Comparison of ENCODE assay signal across 12 cellular contexts in genomic region chr1:201399018-201399351, GRCh38. TPM values are rescaled to one million over a fixed set of nuclear protein-coding genes. Genes with fewer than 3 reads are reported as not detected.
A peak's percentile ranks its signal among the peaks of the same experiment; 100 is the strongest.
DNase-seq lines count a peak whose midpoint lies in the region; ATAC-seq, FAIRE-seq and TF ChIP-seq lines count a peak whose summit lies in the region.
"Had no signal": no experiment of that assay in that cellular context is flagged by ENCODE, and none has a peak within 500 bp of the region (broad histone marks: within the 10 kb centered on the region; RNA-seq: fewer than 3 reads in every experiment).

LAD1 (minus strand) TSS chr1:201399324; CDS start chr1:201399306, 18 bp downstream.

- ATAC-seq in RWPE2 (ENCODE audit: low read depth) (no peak), mucosa of descending colon (no peak)

- no peaks in the 10 kb centered on the region for H3K27me3 ChIP-seq in RWPE2 (ENCODE audit: insufficient read depth, poor library complexity, severe bottlenecking)
- peaks cover 0 to 39% (median 0%) of the 10 kb centered on the region in 4 donors for H3K27me3 ChIP-seq in esophagus squamous epithelium
- H3K27me3 ChIP-seq in tibial nerve: peaks cover 0 to 27% of the 10 kb centered on the region in 2 donors

- 0% methylated on average over 3 of the region's 25 CpGs; no CpG with 5 or more reads in 1 of the 2 donors for WGBS in esophagus squamous epithelium, 2 donors
- 5% methylated on average over 14 of the region's 25 CpGs; no CpG with 5 or more reads in 1 of the 2 donors for WGBS in tibial nerve, 2 donors

- intact Hi-C loops in esophagus squamous epithelium (cut with DNase I): no loop called here
- intact Hi-C loops in mucosa of descending colon (cut with DNase I, micrococcal nuclease): no loop called here

- FAIRE-seq in GM12891 (lab: Jason Lieb, UNC): no peak
- FAIRE-seq: D721Med had no signal

- H3K4me1 ChIP-seq in RWPE2 (ENCODE audit: insufficient read depth, poor library complexity, severe bottlenecking) (peaks cover 22% of the 10 kb centered on the region), esophagus squamous epithelium (peaks cover 27 to 59% (median 29%) of the 10 kb centered on the region in 3 donors), mucosa of descending colon (ENCODE audit: low read depth) (peaks cover 20% of the 10 kb centered on the region), tibial nerve (peaks cover 0 to 15% (median 6%) of the 10 kb centered on the region in 4 donors)

- TF ChIP-seq EP300 in tibial nerve (IDR thresholded peaks at IDR 0.05): no peak

- TF ChIP-seq POLR2A in esophagus squamous epithelium (IDR thresholded peaks at IDR 0.05): no peak
- no peak for TF ChIP-seq POLR2A in tibial nerve (IDR thresholded peaks at IDR 0.05)
- TF ChIP-seq POLR2A in GM12891 (IDR thresholded peaks at IDR 0.05; ENCODE audit: low read depth, low read length): no peak

- no peaks in the 10 kb centered on the region for H3K9me3 ChIP-seq in RWPE2 (ENCODE audit: severe bottlenecking)
- no peaks in the 10 kb centered on the region for H3K9me3 ChIP-seq in esophagus squamous epithelium
- no peaks in the 10 kb centered on the region for H3K9me3 ChIP-seq in mucosa of descending colon
- no peaks in the 10 kb centered on the region for H3K9me3 ChIP-seq in tibial nerve
- H3K9me3 ChIP-seq: neutrophil had no signal

- TF ChIP-seq CTCF in RWPE2 (IDR thresholded peaks at IDR 0.05; ENCODE audit: poor library complexity, severe bottlenecking): no peak
- TF ChIP-seq CTCF in esophagus squamous epithelium (IDR thresholded peaks at IDR 0.05): no peak
- no peak for TF ChIP-seq CTCF in mucosa of descending colon (IDR thresholded peaks at IDR 0.05)
- TF ChIP-seq CTCF in tibial nerve (IDR thresholded peaks at IDR 0.05): no peak

- peaks cover 21% of the 10 kb centered on the region for H3K36me3 ChIP-seq in RWPE2 (ENCODE audit: low read depth)
- H3K36me3 ChIP-seq in esophagus squamous epithelium: no peaks in the 10 kb centered on the region
- no peaks in the 10 kb centered on the region for H3K36me3 ChIP-seq in mucosa of descending colon (ENCODE audit: low read depth)
- H3K36me3 ChIP-seq in tibial nerve: no peaks in the 10 kb centered on the region
- H3K36me3 ChIP-seq: neutrophil had no signal

- H3K27ac ChIP-seq in RWPE2 (ENCODE audit: poor library complexity, severe bottlenecking) (peak within 1 kb of the TSS; percentile 93), esophagus squamous epithelium (peak within 1 kb of the TSS; percentile 90 to 99 (median 96)), tibial nerve (peak within 1 kb of the TSS in 2 of 4 donors; percentile 68 to 79)
- H3K27ac ChIP-seq: neutrophil had no signal

- no peak for DNase-seq in RWPE2 (ENCODE audit: low spot score)
- DNase-seq in esophagus squamous epithelium (lab: John Stamatoyannopoulos, UW): no peak
- DNase-seq in mucosa of descending colon: no peak
- DNase-seq in tibial nerve (ENCODE audit: low spot score in 2 of 2): no peak
- no peak for DNase-seq in GM19240 (ENCODE audit: insufficient read length, low spot score)
- DNase-seq in activated T-cell treated with anti-CD3 and anti-CD28 coated beads for 4 hours: no peak
- DNase-seq in GM12891 (ENCODE audit: insufficient read length, low spot score): no peak
- no peak for DNase-seq in activated naive CD4-positive, alpha-beta T cell treated with Interleukin-2 at 50 U/mL for 16 hours
- DNase-seq: KBM-7; stimulated activated CD4-positive, alpha-beta T cell treated with anti-CD3 and anti-CD28 coated beads, Interleukin-4, amount 100 ng/mL, for 4 hours had no signal

- H3K4me3 ChIP-seq in RWPE2 (ENCODE audit: severe bottlenecking): peak within 1 kb of the TSS; percentile 72
- H3K4me3 ChIP-seq in esophagus squamous epithelium: peak within 1 kb of the TSS; percentile 68 to 77 (median 74)
- peak within 1 kb of the TSS; percentile 36 for H3K4me3 ChIP-seq in mucosa of descending colon
- H3K4me3 ChIP-seq in tibial nerve: peak within 1 kb of the TSS; percentile 5 to 42 (median 30)

TF ChIP-seq in GM12891, 5 proteins besides CTCF, POLR2A, EP300 and RAD21:
- TF ChIP-seq POLR2AphosphoS5 (IDR thresholded peaks at IDR 0.05; ENCODE audit: low read depth, low read length) (no peak), POU2F2 (IDR thresholded peaks at IDR 0.05; ENCODE audit: low read depth, low read length) (no peak), TAF1 (IDR thresholded peaks at IDR 0.05; ENCODE audit: low read depth, low read length) (no peak), SPI1 (IDR thresholded peaks at IDR 0.05; ENCODE audit: low read depth, low read length) (no peak), PAX5 (IDR thresholded peaks at IDR 0.05; ENCODE audit: insufficient read depth, low read length, severe bottlenecking) (no peak)
TF ChIP-seq in GM12891: peak in this region for 0.

RNA-seq across cellular contexts. Expression of gene LAD1, which starts in this region (rescaled TPM):
- total RNA-seq in esophagus squamous epithelium: 100 to 1,000 TPM; 242 to 377 (median 320) TPM
- 100 to 1,000 TPM in 2 of 3 donors, 10 to 100 TPM in 1; 86.0 to 202 (median 130) TPM for total RNA-seq in mucosa of descending colon
- not detected for total RNA-seq in tibial nerve
- polyA plus RNA-seq in GM12891 (2012; ENCODE audit: low read depth, missing spikeins): 0.30 TPM

Comparison
In these comparisons a context has a peak if more than half of its experiments do, and no peak if none do; other contexts are left out.
1. RNA of gene LAD1 (total RNA-seq): 242 to 377 TPM in esophagus squamous epithelium and 86.0 to 202 TPM in mucosa of descending colon; not detected in tibial nerve; every median in the first group is over 10 times any median in the second.
2. Peak in every context shown above with its lines, with median percentiles within 50 percentile points of each other: H3K4me3 ChIP-seq.